Comparison of ENCODE assay signal across 1 cellular context in the genomic region with DNA sequence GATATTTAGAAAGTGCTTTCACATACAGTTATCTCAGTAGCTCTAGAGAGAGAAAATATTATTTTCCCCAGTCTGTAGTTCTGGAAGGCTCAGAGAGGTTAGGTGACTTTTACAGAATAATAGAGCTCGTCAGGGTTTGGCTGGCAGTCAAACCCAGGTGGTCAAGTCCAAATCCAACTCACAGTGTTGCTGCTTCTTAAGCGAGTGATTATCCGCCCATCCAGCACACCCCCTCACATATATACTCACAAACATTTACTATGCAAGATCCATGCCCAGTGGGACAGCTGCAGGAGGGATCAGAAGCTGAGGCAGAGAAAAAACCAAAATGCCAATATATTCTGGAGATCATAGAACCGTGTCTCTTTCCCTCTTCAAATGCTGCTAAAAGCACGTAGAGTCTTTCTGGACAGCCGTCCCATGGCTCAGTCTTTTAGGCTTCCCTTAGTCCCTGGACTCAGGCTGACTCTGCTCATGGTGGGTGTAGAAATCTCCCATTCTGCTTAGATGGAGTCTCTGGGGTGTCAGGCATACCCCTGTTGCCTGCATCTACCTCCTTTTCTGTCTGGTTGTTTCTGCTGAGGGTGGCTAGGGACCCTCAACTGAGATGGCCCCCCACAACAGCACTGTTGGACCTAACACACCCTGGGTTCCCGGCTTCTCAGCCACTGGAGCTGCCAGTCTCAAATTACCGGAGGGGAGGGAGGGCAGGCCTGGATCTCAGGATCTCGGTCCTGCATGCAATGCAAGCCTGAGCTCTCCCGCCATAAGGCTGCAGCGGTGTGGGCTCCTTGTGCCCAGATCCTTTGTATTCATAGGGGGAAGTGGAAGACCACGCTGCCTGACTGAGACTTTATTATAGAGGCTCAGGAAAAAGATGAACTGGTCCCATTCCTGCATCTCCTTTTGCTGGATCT.
TF ChIP-seq lines count a peak whose summit lies in the region.

A gene with protein sequence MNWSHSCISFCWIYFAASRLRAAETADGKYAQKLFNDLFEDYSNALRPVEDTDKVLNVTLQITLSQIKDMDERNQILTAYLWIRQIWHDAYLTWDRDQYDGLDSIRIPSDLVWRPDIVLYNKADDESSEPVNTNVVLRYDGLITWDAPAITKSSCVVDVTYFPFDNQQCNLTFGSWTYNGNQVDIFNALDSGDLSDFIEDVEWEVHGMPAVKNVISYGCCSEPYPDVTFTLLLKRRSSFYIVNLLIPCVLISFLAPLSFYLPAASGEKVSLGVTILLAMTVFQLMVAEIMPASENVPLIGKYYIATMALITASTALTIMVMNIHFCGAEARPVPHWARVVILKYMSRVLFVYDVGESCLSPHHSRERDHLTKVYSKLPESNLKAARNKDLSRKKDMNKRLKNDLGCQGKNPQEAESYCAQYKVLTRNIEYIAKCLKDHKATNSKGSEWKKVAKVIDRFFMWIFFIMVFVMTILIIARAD (plus strand): TSS at position 743 of the 917 bp plus-strand sequence. CDS start 135 bp downstream, at position 878.

TF ChIP-seq in HepG2, 621 proteins besides CTCF, POLR2A, EP300 and RAD21:
- TF ChIP-seq ZFP90 (CRISPR knock-in tag; IDR thresholded peaks at IDR 0.05; ENCODE audit: borderline replicate concordance) (no peak), TCF7 (IDR thresholded peaks at IDR 0.05; ENCODE audit: low read depth) (no peak), CEBPB (IDR thresholded peaks at IDR 0.05; ENCODE audit: borderline replicate concordance, low read depth, low read length) (no peak), ZFP82 (CRISPR knock-in tag; IDR thresholded peaks at IDR 0.05; ENCODE audit: borderline replicate concordance) (no peak), BRD4 (CRISPR knock-in tag; IDR thresholded peaks at IDR 0.05) (no peak), EZH2 (conservative IDR thresholded peaks at IDR 0.05; ENCODE audit: low read depth, low read length) (no peak), ZBTB7B (CRISPR knock-in tag; IDR thresholded peaks at IDR 0.05) (no peak), ZNF549 (CRISPR knock-in tag; IDR thresholded peaks at IDR 0.05) (no peak), RFX5 (IDR thresholded peaks at IDR 0.05; ENCODE audit: low read depth, low read length) (no peak), ZSCAN31 (CRISPR knock-in tag; IDR thresholded peaks at IDR 0.05; ENCODE audit: low read depth) (no peak), TBX3 (IDR thresholded peaks at IDR 0.05; ENCODE audit: borderline replicate concordance) (no peak)
- TF ChIP-seq, protein P1, sequence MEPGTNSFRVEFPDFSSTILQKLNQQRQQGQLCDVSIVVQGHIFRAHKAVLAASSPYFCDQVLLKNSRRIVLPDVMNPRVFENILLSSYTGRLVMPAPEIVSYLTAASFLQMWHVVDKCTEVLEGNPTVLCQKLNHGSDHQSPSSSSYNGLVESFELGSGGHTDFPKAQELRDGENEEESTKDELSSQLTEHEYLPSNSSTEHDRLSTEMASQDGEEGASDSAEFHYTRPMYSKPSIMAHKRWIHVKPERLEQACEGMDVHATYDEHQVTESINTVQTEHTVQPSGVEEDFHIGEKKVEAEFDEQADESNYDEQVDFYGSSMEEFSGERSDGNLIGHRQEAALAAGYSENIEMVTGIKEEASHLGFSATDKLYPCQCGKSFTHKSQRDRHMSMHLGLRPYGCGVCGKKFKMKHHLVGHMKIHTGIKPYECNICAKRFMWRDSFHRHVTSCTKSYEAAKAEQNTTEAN (CRISPR knock-in tag; conservative IDR thresholded peaks at IDR 0.05): no peak
- TF ChIP-seq, protein P2, sequence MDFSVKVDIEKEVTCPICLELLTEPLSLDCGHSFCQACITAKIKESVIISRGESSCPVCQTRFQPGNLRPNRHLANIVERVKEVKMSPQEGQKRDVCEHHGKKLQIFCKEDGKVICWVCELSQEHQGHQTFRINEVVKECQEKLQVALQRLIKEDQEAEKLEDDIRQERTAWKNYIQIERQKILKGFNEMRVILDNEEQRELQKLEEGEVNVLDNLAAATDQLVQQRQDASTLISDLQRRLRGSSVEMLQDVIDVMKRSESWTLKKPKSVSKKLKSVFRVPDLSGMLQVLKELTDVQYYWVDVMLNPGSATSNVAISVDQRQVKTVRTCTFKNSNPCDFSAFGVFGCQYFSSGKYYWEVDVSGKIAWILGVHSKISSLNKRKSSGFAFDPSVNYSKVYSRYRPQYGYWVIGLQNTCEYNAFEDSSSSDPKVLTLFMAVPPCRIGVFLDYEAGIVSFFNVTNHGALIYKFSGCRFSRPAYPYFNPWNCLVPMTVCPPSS (IDR thresholded peaks at IDR 0.05): no peak
- TF ChIP-seq, protein P3, sequence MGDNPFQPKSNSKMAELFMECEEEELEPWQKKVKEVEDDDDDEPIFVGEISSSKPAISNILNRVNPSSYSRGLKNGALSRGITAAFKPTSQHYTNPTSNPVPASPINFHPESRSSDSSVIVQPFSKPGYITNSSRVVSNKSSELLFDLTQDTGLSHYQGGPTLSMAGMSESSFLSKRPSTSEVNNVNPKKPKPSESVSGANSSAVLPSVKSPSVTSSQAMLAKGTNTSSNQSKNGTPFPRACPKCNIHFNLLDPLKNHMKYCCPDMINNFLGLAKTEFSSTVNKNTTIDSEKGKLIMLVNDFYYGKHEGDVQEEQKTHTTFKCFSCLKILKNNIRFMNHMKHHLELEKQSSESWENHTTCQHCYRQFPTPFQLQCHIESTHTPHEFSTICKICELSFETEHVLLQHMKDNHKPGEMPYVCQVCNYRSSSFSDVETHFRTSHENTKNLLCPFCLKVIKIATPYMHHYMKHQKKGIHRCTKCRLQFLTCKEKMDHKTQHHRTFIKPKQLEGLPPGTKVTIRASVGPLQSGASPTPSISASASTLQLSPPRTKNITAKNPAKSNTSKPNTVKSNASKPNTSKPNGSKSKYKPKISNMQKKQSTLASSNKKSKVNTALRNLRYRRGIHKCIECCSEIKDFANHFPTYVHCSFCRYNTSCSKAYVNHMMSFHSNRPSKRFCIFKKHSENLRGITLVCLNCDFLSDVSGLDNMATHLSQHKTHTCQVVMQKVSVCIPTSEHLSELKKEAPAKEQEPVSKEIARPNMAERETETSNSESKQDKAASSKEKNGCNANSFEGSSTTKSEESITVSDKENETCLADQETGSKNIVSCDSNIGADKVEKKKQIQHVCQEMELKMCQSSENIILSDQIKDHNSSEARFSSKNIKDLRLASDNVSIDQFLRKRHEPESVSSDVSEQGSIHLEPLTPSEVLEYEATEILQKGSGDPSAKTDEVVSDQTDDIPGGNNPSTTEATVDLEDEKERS (CRISPR knock-in tag; IDR thresholded peaks at IDR 0.05): no peak
- TF ChIP-seq, protein P4, sequence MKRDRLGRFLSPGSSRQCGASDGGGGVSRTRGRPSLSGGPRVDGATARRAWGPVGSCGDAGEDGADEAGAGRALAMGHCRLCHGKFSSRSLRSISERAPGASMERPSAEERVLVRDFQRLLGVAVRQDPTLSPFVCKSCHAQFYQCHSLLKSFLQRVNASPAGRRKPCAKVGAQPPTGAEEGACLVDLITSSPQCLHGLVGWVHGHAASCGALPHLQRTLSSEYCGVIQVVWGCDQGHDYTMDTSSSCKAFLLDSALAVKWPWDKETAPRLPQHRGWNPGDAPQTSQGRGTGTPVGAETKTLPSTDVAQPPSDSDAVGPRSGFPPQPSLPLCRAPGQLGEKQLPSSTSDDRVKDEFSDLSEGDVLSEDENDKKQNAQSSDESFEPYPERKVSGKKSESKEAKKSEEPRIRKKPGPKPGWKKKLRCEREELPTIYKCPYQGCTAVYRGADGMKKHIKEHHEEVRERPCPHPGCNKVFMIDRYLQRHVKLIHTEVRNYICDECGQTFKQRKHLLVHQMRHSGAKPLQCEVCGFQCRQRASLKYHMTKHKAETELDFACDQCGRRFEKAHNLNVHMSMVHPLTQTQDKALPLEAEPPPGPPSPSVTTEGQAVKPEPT (CRISPR knock-in tag; IDR thresholded peaks at IDR 0.05; ENCODE audit: low read depth): no peak
- TF ChIP-seq, protein P5, sequence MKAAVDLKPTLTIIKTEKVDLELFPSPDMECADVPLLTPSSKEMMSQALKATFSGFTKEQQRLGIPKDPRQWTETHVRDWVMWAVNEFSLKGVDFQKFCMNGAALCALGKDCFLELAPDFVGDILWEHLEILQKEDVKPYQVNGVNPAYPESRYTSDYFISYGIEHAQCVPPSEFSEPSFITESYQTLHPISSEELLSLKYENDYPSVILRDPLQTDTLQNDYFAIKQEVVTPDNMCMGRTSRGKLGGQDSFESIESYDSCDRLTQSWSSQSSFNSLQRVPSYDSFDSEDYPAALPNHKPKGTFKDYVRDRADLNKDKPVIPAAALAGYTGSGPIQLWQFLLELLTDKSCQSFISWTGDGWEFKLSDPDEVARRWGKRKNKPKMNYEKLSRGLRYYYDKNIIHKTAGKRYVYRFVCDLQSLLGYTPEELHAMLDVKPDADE (CRISPR knock-in tag; IDR thresholded peaks at IDR 0.05): no peak
- TF ChIP-seq, protein P6, sequence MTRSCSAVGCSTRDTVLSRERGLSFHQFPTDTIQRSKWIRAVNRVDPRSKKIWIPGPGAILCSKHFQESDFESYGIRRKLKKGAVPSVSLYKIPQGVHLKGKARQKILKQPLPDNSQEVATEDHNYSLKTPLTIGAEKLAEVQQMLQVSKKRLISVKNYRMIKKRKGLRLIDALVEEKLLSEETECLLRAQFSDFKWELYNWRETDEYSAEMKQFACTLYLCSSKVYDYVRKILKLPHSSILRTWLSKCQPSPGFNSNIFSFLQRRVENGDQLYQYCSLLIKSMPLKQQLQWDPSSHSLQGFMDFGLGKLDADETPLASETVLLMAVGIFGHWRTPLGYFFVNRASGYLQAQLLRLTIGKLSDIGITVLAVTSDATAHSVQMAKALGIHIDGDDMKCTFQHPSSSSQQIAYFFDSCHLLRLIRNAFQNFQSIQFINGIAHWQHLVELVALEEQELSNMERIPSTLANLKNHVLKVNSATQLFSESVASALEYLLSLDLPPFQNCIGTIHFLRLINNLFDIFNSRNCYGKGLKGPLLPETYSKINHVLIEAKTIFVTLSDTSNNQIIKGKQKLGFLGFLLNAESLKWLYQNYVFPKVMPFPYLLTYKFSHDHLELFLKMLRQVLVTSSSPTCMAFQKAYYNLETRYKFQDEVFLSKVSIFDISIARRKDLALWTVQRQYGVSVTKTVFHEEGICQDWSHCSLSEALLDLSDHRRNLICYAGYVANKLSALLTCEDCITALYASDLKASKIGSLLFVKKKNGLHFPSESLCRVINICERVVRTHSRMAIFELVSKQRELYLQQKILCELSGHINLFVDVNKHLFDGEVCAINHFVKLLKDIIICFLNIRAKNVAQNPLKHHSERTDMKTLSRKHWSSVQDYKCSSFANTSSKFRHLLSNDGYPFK (CRISPR knock-in tag; IDR thresholded peaks at IDR 0.05; ENCODE audit: borderline replicate concordance): no peak
- TF ChIP-seq, protein P7, sequence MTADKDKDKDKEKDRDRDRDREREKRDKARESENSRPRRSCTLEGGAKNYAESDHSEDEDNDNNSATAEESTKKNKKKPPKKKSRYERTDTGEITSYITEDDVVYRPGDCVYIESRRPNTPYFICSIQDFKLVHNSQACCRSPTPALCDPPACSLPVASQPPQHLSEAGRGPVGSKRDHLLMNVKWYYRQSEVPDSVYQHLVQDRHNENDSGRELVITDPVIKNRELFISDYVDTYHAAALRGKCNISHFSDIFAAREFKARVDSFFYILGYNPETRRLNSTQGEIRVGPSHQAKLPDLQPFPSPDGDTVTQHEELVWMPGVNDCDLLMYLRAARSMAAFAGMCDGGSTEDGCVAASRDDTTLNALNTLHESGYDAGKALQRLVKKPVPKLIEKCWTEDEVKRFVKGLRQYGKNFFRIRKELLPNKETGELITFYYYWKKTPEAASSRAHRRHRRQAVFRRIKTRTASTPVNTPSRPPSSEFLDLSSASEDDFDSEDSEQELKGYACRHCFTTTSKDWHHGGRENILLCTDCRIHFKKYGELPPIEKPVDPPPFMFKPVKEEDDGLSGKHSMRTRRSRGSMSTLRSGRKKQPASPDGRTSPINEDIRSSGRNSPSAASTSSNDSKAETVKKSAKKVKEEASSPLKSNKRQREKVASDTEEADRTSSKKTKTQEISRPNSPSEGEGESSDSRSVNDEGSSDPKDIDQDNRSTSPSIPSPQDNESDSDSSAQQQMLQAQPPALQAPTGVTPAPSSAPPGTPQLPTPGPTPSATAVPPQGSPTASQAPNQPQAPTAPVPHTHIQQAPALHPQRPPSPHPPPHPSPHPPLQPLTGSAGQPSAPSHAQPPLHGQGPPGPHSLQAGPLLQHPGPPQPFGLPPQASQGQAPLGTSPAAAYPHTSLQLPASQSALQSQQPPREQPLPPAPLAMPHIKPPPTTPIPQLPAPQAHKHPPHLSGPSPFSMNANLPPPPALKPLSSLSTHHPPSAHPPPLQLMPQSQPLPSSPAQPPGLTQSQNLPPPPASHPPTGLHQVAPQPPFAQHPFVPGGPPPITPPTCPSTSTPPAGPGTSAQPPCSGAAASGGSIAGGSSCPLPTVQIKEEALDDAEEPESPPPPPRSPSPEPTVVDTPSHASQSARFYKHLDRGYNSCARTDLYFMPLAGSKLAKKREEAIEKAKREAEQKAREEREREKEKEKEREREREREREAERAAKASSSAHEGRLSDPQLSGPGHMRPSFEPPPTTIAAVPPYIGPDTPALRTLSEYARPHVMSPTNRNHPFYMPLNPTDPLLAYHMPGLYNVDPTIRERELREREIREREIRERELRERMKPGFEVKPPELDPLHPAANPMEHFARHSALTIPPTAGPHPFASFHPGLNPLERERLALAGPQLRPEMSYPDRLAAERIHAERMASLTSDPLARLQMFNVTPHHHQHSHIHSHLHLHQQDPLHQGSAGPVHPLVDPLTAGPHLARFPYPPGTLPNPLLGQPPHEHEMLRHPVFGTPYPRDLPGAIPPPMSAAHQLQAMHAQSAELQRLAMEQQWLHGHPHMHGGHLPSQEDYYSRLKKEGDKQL (CRISPR knock-in tag; IDR thresholded peaks at IDR 0.05; ENCODE audit: low read depth): no peak
